Comparison of ENCODE assay signal across 9 cellular contexts in genomic region chr6:43669922-43670622, GRCh38. TPM values are rescaled to one million over a fixed set of nuclear protein-coding genes. Genes with fewer than 3 reads are reported as not detected.
A peak's percentile ranks its signal among the peaks of the same experiment; 100 is the strongest.
DNase-seq lines count a peak whose midpoint lies in the region; ATAC-seq and TF ChIP-seq lines count a peak whose summit lies in the region.
"Had no signal": no experiment of that assay in that cellular context is flagged by ENCODE, and none has a peak within 500 bp of the region (broad histone marks: within the 10 kb centered on the region; RNA-seq: fewer than 3 reads in every experiment).

No MANE protein-coding gene starts in this region.

- TF ChIP-seq CTCF in lower lobe of right lung (IDR thresholded peaks at IDR 0.05), result no peak
- TF ChIP-seq CTCF in vagina (IDR thresholded peaks at IDR 0.05), result no peak

- H3K4me3 ChIP-seq in lower lobe of right lung (no peak overlapping the region), vagina (no peak overlapping the region)

- no peaks in the 10 kb centered on the region for H3K27me3 Mint-ChIP-seq in activated naive CD8-positive, alpha-beta T cell

- no peaks in the 10 kb centered on the region for H3K36me3 Mint-ChIP-seq in activated naive CD8-positive, alpha-beta T cell

- peaks cover 15% of the 10 kb centered on the region for H3K4me1 Mint-ChIP-seq in activated naive CD8-positive, alpha-beta T cell (ENCODE audit: low read depth)

- intact Hi-C loops in lower lobe of right lung (cut with DNase I) (no loop called here), vagina (cut with DNase I) (loop anchor here (5.0 to 10.0 kb wide), 2 partner anchors 97 to 285 kb away; no protein-coding TSS in a partner anchor)

- H3K4me1 ChIP-seq in lower lobe of right lung, result peaks cover 53% of the 10 kb centered on the region
- H3K4me1 ChIP-seq in vagina, result peaks cover 37% of the 10 kb centered on the region

- H3K27me3 ChIP-seq in lower lobe of right lung (ENCODE audit: low read depth), result no peaks in the 10 kb centered on the region
- no peaks in the 10 kb centered on the region for H3K27me3 ChIP-seq in vagina

- no peak for TF ChIP-seq POLR2A in vagina (IDR thresholded peaks at IDR 0.05)

- peak; percentile 51 for DNase-seq in stimulated activated CD4-positive, alpha-beta T cell treated with anti-CD3 and anti-CD28 coated beads, Interleukin-1b, Interleukin-23, amount 100 ng/mL, for 48 hours
- DNase-seq in stimulated activated CD4-positive, alpha-beta T cell treated with anti-CD3 and anti-CD28 coated beads, Interleukin-4, amount 100 ng/mL, for 24 hours, result no peak
- DNase-seq in lower lobe of right lung (no peak), vagina (ENCODE audit: extremely low spot score in 2 of 2) (no peak), inferior parietal cortex (ENCODE audit: extremely low spot score) (no peak), NCI-H345 (lab: John Stamatoyannopoulos, UW) (no peak)

- no peak overlapping the region for H3K4me3 Mint-ChIP-seq in activated naive CD8-positive, alpha-beta T cell

- peak overlapping the region; percentile 34 for H3K27ac ChIP-seq in lower lobe of right lung
- peak overlapping the region; percentile 75 for H3K27ac ChIP-seq in vagina

- H3K9me3 ChIP-seq in lower lobe of right lung (no peaks in the 10 kb centered on the region), vagina (no peaks in the 10 kb centered on the region)

- H3K27ac Mint-ChIP-seq in activated naive CD8-positive, alpha-beta T cell, result peak overlapping the region; percentile 16

- ATAC-seq in lower lobe of right lung (no peak), HG02798 (IDR thresholded peaks at IDR 0.05; ENCODE audit: poor library complexity, unreplicated experiment) (no peak)

- no peaks in the 10 kb centered on the region for H3K9me3 Mint-ChIP-seq in activated naive CD8-positive, alpha-beta T cell (ENCODE audit: low read depth)

- H3K36me3 ChIP-seq in lower lobe of right lung (peaks cover 48% of the 10 kb centered on the region), vagina (peaks cover 0 to 24% of the 10 kb centered on the region in 2 donors)

RNA-seq across cellular contexts. Expression of gene MRPS18A, which starts 17.5 kb away (rescaled TPM):
- total RNA-seq in lower lobe of right lung (30.2 TPM), vagina (31.9 TPM)

RNA-seq across cellular contexts. Expression of gene RSPH9, which starts 25.2 kb away (rescaled TPM):
- 2.6 TPM for total RNA-seq in lower lobe of right lung
- total RNA-seq in vagina, result 0.74 TPM
- total RNA-seq: Daoy had no signal

RNA-seq across cellular contexts. Expression of gene MAD2L1BP, which starts 34.4 kb away (rescaled TPM):
- total RNA-seq in lower lobe of right lung (19.2 TPM), vagina (58.4 TPM)

RNA-seq across cellular contexts. Expression of gene GTPBP2, which starts 41.0 kb away (rescaled TPM):
- total RNA-seq in lower lobe of right lung (90.9 TPM), vagina (45.7 TPM)
